6 cellular contexts compared by ENCODE assay signal in the genomic region with DNA sequence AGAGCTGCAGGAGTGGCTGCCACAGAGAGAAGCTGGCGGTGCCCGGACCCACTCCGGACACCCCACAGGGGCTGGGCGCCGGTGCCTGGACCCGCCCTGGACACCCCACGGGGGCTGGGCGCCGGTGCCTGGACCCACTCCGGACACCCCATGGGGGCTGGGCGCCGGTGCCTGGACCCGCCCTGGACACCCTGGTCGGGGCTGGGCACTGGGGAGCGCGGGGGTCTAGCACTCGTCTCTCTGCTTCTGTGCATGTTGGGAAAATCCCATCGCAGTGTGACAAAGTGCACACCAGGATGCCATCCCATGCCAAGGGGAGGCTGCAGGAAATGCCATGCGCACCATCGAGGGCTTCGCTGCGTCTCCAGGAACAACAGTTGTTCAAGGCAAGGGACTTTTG. TPM values are rescaled to one million over a fixed set of nuclear protein-coding genes. Genes with fewer than 3 reads are reported as not detected.
"Had no signal": no experiment of that assay in that cellular context is flagged by ENCODE, and none has a peak within 500 bp of the region (broad histone marks: within the 10 kb centered on the region; RNA-seq: fewer than 3 reads in every experiment).

No MANE protein-coding gene starts in this region.

RNA-seq across cellular contexts. Expression of gene DNMT3L, which starts 32.1 kb away (rescaled TPM):
- total RNA-seq: HT-29, HT1080, IMR-90, K562 had no signal
- polyA plus RNA-seq: IgD-negative memory B cell, IMR-90 had no signal

RNA-seq across cellular contexts. Expression of gene AIRE, which starts 56.1 kb away (rescaled TPM):
- total RNA-seq: HepG2, HT-29, HT1080, IMR-90, K562 had no signal
- polyA plus RNA-seq: HepG2 had no signal
